In the genomic region with DNA sequence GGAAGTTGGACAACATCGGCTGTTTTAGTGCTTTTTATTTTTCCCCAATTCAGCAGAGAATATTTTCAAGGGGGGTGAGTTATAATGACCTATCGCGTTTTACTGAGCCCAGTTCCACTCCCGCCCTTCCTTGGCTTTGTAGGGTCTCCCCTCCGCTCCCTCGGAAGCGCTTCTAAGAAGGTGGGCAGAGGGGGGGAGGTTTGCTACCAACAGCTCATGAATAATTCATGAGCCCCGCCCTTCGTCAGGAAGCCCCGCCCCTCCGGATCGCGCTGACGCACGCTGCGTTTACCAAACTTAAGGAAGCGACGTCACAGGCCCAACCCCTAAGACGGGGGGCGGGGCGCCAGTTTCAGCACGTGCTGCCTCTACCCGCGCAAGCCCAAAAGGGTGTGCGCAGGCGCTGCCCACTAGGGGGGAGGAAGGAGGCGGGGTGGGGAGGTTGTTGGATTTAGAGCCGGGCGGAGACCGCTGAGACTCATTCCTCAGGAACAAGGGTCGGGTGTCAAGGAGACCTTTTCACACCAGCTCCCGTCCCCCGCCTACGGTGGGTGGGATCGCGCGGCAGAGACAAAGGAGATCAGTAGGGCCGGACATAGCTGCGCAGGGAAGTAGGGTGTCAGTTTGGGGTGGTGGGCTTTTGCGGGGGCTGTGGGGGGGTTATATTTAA, we compare ENCODE assay signal across 8 cellular contexts. TPM values are rescaled to one million over a fixed set of nuclear protein-coding genes. Genes with fewer than 3 reads are reported as not detected.
A peak's percentile ranks its signal among the peaks of the same experiment; 100 is the strongest.
DNase-seq lines count a peak whose midpoint lies in the region; ATAC-seq and TF ChIP-seq lines count a peak whose summit lies in the region.

No MANE protein-coding gene starts in this region.

- H3K9me3 ChIP-seq in colonic mucosa: no peaks in the 10 kb centered on the region

- intact Hi-C loops in activated CD4-positive, alpha-beta T cell treated with anti-CD3 and anti-CD28 coated beads, Interleukin-2, amount 10 ng/mL, durations not matched to agents 24 days and 14 days (cut with micrococcal nuclease): loop anchor here (1.0 to 5.0 kb wide), 14 partner anchors 7 to 956 kb away; partner anchors contain the start of genes AGFG2, CNPY4, FBXO24 and LAMTOR4
- intact Hi-C loops in colonic mucosa (cut with DNase I): no loop called here

- peak overlapping the region; percentile 95 for H3K4me3 Mint-ChIP-seq in activated CD4-positive, alpha-beta T cell treated with anti-CD3 and anti-CD28 coated beads, Interleukin-2, amount 10 ng/mL, durations not matched to agents 24 days and 14 days

- H3K4me1 Mint-ChIP-seq in activated CD4-positive, alpha-beta T cell treated with anti-CD3 and anti-CD28 coated beads, Interleukin-2, amount 10 ng/mL, durations not matched to agents 24 days and 14 days: peaks cover 43% of the 10 kb centered on the region

- H3K27me3 ChIP-seq in colonic mucosa: no peaks in the 10 kb centered on the region

- no peaks in the 10 kb centered on the region for H3K36me3 ChIP-seq in colonic mucosa

- H3K27ac Mint-ChIP-seq in activated CD4-positive, alpha-beta T cell treated with anti-CD3 and anti-CD28 coated beads, Interleukin-2, amount 10 ng/mL, durations not matched to agents 24 days and 14 days: peak overlapping the region; percentile 97

- H3K27ac ChIP-seq in colonic mucosa: peak overlapping the region; percentile 100

- peak overlapping the region; percentile 60 for H3K4me3 ChIP-seq in colonic mucosa

- no peaks in the 10 kb centered on the region for H3K4me1 ChIP-seq in colonic mucosa

- TF ChIP-seq CTCF in colonic mucosa (IDR thresholded peaks at IDR 0.05): no peak

- H3K9me3 Mint-ChIP-seq in activated CD4-positive, alpha-beta T cell treated with anti-CD3 and anti-CD28 coated beads, Interleukin-2, amount 10 ng/mL, durations not matched to agents 24 days and 14 days: peaks cover 4% of the 10 kb centered on the region

- DNase-seq in Ammon's horn (ENCODE audit: low spot score) (peak; percentile 100), GM19240 (ENCODE audit: insufficient read length, low spot score) (peak; percentile 71), NCI-H526 (lab: John Stamatoyannopoulos, UW) (peak; percentile 98 to 100), colonic mucosa (peak; percentile 100), kidney tubule cell (ENCODE audit: low spot score) (peak; percentile 100)
- DNase-seq in activated CD4-positive, alpha-beta T cell treated with anti-CD3 and anti-CD28 coated beads, Interleukin-2, amount 10 ng/mL, durations not matched to agents 24 days and 14 days: peak; percentile 100
- peak; percentile 100 for DNase-seq in stimulated activated CD4-positive, alpha-beta T cell treated with anti-CD3 and anti-CD28 coated beads, Interleukin-1b, Interleukin-23, amount 100 ng/mL, for 1 hour (ENCODE audit: low read depth in 2 of 2)

- H3K9ac ChIP-seq in colonic mucosa (ENCODE audit: low read depth in 2 of 2, low read length in 2 of 2): peak overlapping the region; percentile 94 to 98

- H3K36me3 Mint-ChIP-seq in activated CD4-positive, alpha-beta T cell treated with anti-CD3 and anti-CD28 coated beads, Interleukin-2, amount 10 ng/mL, durations not matched to agents 24 days and 14 days (ENCODE audit: low read depth): peaks cover 40% of the 10 kb centered on the region

- ATAC-seq in HG03457 (IDR thresholded peaks at IDR 0.05; ENCODE audit: unreplicated experiment): peak; percentile 29

- peaks cover 11% of the 10 kb centered on the region for H3K27me3 Mint-ChIP-seq in activated CD4-positive, alpha-beta T cell treated with anti-CD3 and anti-CD28 coated beads, Interleukin-2, amount 10 ng/mL, durations not matched to agents 24 days and 14 days

RNA-seq across cellular contexts. Expression of gene MEPCE, which starts 0.5 kb away (rescaled TPM):
- 55.8 and 57.2 TPM in 2 replicates for total RNA-seq in activated CD4-positive, alpha-beta T cell treated with anti-CD3 and anti-CD28 coated beads, Interleukin-2, amount 10 ng/mL, durations not matched to agents 24 days and 14 days
- total RNA-seq in colonic mucosa: 10 to 100 TPM; 27.2 to 39.1 TPM

RNA-seq across cellular contexts. Expression of gene ZCWPW1, which starts 0.6 kb away (rescaled TPM):
- total RNA-seq in activated CD4-positive, alpha-beta T cell treated with anti-CD3 and anti-CD28 coated beads, Interleukin-2, amount 10 ng/mL, durations not matched to agents 24 days and 14 days: 1.7 and 2.6 TPM in 2 replicates
- total RNA-seq in colonic mucosa: 1 to 10 TPM; 1.1 to 1.3 TPM

RNA-seq across cellular contexts. Expression of gene PPP1R35, which starts 7.2 kb away (rescaled TPM):
- 52.8 and 59.9 TPM in 2 replicates for total RNA-seq in activated CD4-positive, alpha-beta T cell treated with anti-CD3 and anti-CD28 coated beads, Interleukin-2, amount 10 ng/mL, durations not matched to agents 24 days and 14 days
- 10 to 100 TPM; 38.8 to 50.5 TPM for total RNA-seq in colonic mucosa

RNA-seq across cellular contexts. Expression of gene SPACDR, which starts 35.0 kb away (rescaled TPM):
- 2.7 and 2.9 TPM in 2 replicates for total RNA-seq in activated CD4-positive, alpha-beta T cell treated with anti-CD3 and anti-CD28 coated beads, Interleukin-2, amount 10 ng/mL, durations not matched to agents 24 days and 14 days
- under 1 TPM; 0.54 to 0.74 TPM for total RNA-seq in colonic mucosa

RNA-seq across cellular contexts. Expression of gene TSC22D4, which starts 49.9 kb away (rescaled TPM):
- total RNA-seq in activated CD4-positive, alpha-beta T cell treated with anti-CD3 and anti-CD28 coated beads, Interleukin-2, amount 10 ng/mL, durations not matched to agents 24 days and 14 days: 113 and 121 TPM in 2 replicates
- total RNA-seq in colonic mucosa: 10 to 100 TPM; 56.1 to 56.3 TPM

Comparison
In these comparisons a context has a peak if more than half of its experiments do, and no peak if none do; other contexts are left out.
1. Peak in every context shown above with its lines: DNase-seq, ATAC-seq, H3K4me3 ChIP-seq and H3K27ac ChIP-seq.